In the genomic region with DNA sequence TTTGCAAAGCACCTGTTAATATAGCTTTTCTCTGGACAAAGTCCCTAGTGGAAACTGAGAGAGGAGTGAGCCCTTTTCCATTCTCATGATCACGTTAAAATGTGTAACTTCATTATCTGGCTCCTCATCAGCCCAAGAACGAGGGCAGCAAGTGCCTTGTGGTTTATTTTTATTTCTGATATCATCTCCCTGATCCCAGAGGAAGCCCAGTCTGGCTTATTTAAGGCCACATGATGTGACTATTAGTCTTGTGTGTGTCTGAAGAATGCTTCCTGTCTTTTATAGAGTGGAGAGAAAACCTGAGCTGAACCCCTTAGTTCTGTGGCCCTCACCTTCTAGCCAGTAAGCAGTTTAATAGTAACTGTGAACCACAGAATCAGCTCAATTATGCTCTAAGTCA, we compare ENCODE assay signal across 3 cellular contexts.
TF ChIP-seq lines count a peak whose summit lies in the region.

No MANE protein-coding gene starts in this region.

TF ChIP-seq in SK-N-SH, 30 proteins besides CTCF, POLR2A, EP300 and RAD21 (continued from another document):
- TF ChIP-seq, protein P1, sequence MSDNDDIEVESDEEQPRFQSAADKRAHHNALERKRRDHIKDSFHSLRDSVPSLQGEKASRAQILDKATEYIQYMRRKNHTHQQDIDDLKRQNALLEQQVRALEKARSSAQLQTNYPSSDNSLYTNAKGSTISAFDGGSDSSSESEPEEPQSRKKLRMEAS (IDR thresholded peaks at IDR 0.05; ENCODE audit: low read depth), result no peak

TF ChIP-seq in SK-N-SH treated with all-trans-retinoic acid at 6 μM for 48 hours, 23 proteins besides CTCF, POLR2A, EP300 and RAD21 (continued from another document):
- TF ChIP-seq BACH2 (CRISPR knock-in tag; IDR thresholded peaks at IDR 0.05; ENCODE audit: borderline replicate concordance) (no peak), ESRRG (CRISPR knock-in tag; IDR thresholded peaks at IDR 0.05) (no peak)

TF ChIP-seq in H1, 55 proteins besides CTCF, POLR2A, EP300 and RAD21 (continued from another document):
- TF ChIP-seq CEBPB (IDR thresholded peaks at IDR 0.05; ENCODE audit: low read depth, low read length), result no peak
- TF ChIP-seq, protein P2, sequence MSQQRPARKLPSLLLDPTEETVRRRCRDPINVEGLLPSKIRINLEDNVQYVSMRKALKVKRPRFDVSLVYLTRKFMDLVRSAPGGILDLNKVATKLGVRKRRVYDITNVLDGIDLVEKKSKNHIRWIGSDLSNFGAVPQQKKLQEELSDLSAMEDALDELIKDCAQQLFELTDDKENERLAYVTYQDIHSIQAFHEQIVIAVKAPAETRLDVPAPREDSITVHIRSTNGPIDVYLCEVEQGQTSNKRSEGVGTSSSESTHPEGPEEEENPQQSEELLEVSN (IDR thresholded peaks at IDR 0.05), result no peak
- TF ChIP-seq FOSL1 (IDR thresholded peaks at IDR 0.05; ENCODE audit: insufficient read depth, low read depth, low read length), result no peak
- no peak for TF ChIP-seq PHF8 (conservative IDR thresholded peaks at IDR 0.05; ENCODE audit: low read depth, low read length)
- TF ChIP-seq TBP (IDR thresholded peaks at IDR 0.05; ENCODE audit: low read depth, low read length), result no peak
- no peak for TF ChIP-seq MAFK (IDR thresholded peaks at IDR 0.05; ENCODE audit: low read depth, low read length)
- no peak for TF ChIP-seq HDAC2 (IDR thresholded peaks at IDR 0.05; ENCODE audit: borderline replicate concordance in 1 of 2, low read depth in 2 of 2, low read length in 2 of 2)
- no peak for TF ChIP-seq SP1 (IDR thresholded peaks at IDR 0.05; ENCODE audit: low read depth, low read length)
- no peak for TF ChIP-seq SP4 (IDR thresholded peaks at IDR 0.05; ENCODE audit: low read length)
- TF ChIP-seq BACH1 (IDR thresholded peaks at IDR 0.05; ENCODE audit: low read length), result no peak
- no peak for TF ChIP-seq JUN (IDR thresholded peaks at IDR 0.05; ENCODE audit: low read depth, low read length)
- TF ChIP-seq BRCA1 (IDR thresholded peaks at IDR 0.05; ENCODE audit: low read depth, low read length), result no peak
- no peak for TF ChIP-seq EGR1 (IDR thresholded peaks at IDR 0.05; ENCODE audit: borderline replicate concordance, low read depth, low read length)
- no peak for TF ChIP-seq ATF2 (IDR thresholded peaks at IDR 0.05; ENCODE audit: low read length)
- TF ChIP-seq CREB1 (IDR thresholded peaks at IDR 0.05), result no peak
- TF ChIP-seq NANOG (IDR thresholded peaks at IDR 0.05; ENCODE audit: insufficient read depth, low read depth, low read length, poor library complexity, severe bottlenecking), result no peak
